9 cellular contexts compared by ENCODE assay signal in genomic region chr13:24746618-24747247, GRCh38. TPM values are rescaled to one million over a fixed set of nuclear protein-coding genes. Genes with fewer than 3 reads are reported as not detected.
DNase-seq lines count a peak whose midpoint lies in the region; ATAC-seq and TF ChIP-seq lines count a peak whose summit lies in the region.
"Had no signal": no experiment of that assay in that cellular context is flagged by ENCODE, and none has a peak within 500 bp of the region (broad histone marks: within the 10 kb centered on the region; RNA-seq: fewer than 3 reads in every experiment).

No MANE protein-coding gene starts in this region.

- intact Hi-C loops in Right ventricle myocardium inferior (cut with DNase I) = no loop called here
- intact Hi-C loops in left colon (cut with DNase I, micrococcal nuclease) = no loop called here

- H3K27ac ChIP-seq in cardiac muscle cell = no peak overlapping the region

- ATAC-seq in Right ventricle myocardium inferior = no peak
- ATAC-seq in activated naive CD8-positive, alpha-beta T cell treated with anti-CD3 and anti-CD28 coated beads, Interleukin-2, amount 10 ng/mL, durations not matched to agents 7 days and 5 days (ENCODE audit: low read depth) = no peak
- peak; percentile 30 for ATAC-seq in left colon
- ATAC-seq in HG02970 (IDR thresholded peaks at IDR 0.05; ENCODE audit: low FRiP score, unreplicated experiment) = no peak
- ATAC-seq in HG03469 (IDR thresholded peaks at IDR 0.05; ENCODE audit: unreplicated experiment) = no peak

- H3K4me3 Mint-ChIP-seq in activated naive CD8-positive, alpha-beta T cell treated with anti-CD3 and anti-CD28 coated beads, Interleukin-2, amount 10 ng/mL, durations not matched to agents 7 days and 5 days = peak overlapping the region; percentile 77
- H3K4me3 Mint-ChIP-seq in type B pancreatic cell = peak overlapping the region; percentile 88

- peak overlapping the region; percentile 34 for H3K4me3 ChIP-seq in cardiac muscle cell

- POLR2A ChIA-PET in activated naive CD8-positive, alpha-beta T cell treated with anti-CD3 and anti-CD28 coated beads, Interleukin-2, amount 10 ng/mL, durations not matched to agents 7 days and 5 days (lab: Charles Lee) = no interaction called here

- H3K4me1 Mint-ChIP-seq in activated naive CD8-positive, alpha-beta T cell treated with anti-CD3 and anti-CD28 coated beads, Interleukin-2, amount 10 ng/mL, durations not matched to agents 7 days and 5 days = peaks cover 11% of the 10 kb centered on the region
- H3K4me1 Mint-ChIP-seq in type B pancreatic cell (ENCODE audit: unreplicated experiment) = peaks cover 8% of the 10 kb centered on the region

- peak; percentile 37 for TF ChIP-seq CTCF in cardiac muscle cell (IDR thresholded peaks at IDR 0.05; ENCODE audit: low read depth, low read length)
- TF ChIP-seq CTCF in type B pancreatic cell (conservative IDR thresholded peaks at IDR 0.05) = peak; percentile 62

- H3K36me3 Mint-ChIP-seq in activated naive CD8-positive, alpha-beta T cell treated with anti-CD3 and anti-CD28 coated beads, Interleukin-2, amount 10 ng/mL, durations not matched to agents 7 days and 5 days = no peaks in the 10 kb centered on the region
- H3K36me3 Mint-ChIP-seq in type B pancreatic cell = no peaks in the 10 kb centered on the region

- no peaks in the 10 kb centered on the region for H3K36me3 ChIP-seq in cardiac muscle cell

- H3K9me3 ChIP-seq in cardiac muscle cell (ENCODE audit: low read depth) = no peaks in the 10 kb centered on the region

- H3K27me3 Mint-ChIP-seq in activated naive CD8-positive, alpha-beta T cell treated with anti-CD3 and anti-CD28 coated beads, Interleukin-2, amount 10 ng/mL, durations not matched to agents 7 days and 5 days = peaks cover 71% of the 10 kb centered on the region
- peaks cover 90% of the 10 kb centered on the region for H3K27me3 Mint-ChIP-seq in type B pancreatic cell

- no peak overlapping the region for H3K27ac Mint-ChIP-seq in activated naive CD8-positive, alpha-beta T cell treated with anti-CD3 and anti-CD28 coated beads, Interleukin-2, amount 10 ng/mL, durations not matched to agents 7 days and 5 days
- H3K27ac Mint-ChIP-seq in type B pancreatic cell = no peak overlapping the region

- no peaks in the 10 kb centered on the region for H3K4me1 ChIP-seq in cardiac muscle cell (ENCODE audit: low read depth)

- H3K9me3 Mint-ChIP-seq in activated naive CD8-positive, alpha-beta T cell treated with anti-CD3 and anti-CD28 coated beads, Interleukin-2, amount 10 ng/mL, durations not matched to agents 7 days and 5 days = no peaks in the 10 kb centered on the region
- no peaks in the 10 kb centered on the region for H3K9me3 Mint-ChIP-seq in type B pancreatic cell

- DNase-seq in cardiac muscle cell (ENCODE audit: low read depth in 1 of 2, low spot score in 1 of 2) (peak; percentile 38 to 57), Right ventricle myocardium inferior (ENCODE audit: missing footprints) (no peak), left colon (no peak), type B pancreatic cell (ENCODE audit: extremely low spot score, unreplicated experiment) (no peak), NCI-H524 treated with DMSO at 0.1 percent for 48 hours (lab: John Stamatoyannopoulos, UW) (no peak)
- peak; percentile 48 for DNase-seq in activated naive CD8-positive, alpha-beta T cell treated with anti-CD3 and anti-CD28 coated beads, Interleukin-2, amount 10 ng/mL, durations not matched to agents 7 days and 5 days

- H3K27me3 ChIP-seq in cardiac muscle cell = peaks cover 86% of the 10 kb centered on the region

RNA-seq across cellular contexts. Expression of gene RNF17, which starts 17.2 kb away (rescaled TPM):
- total RNA-seq in cardiac muscle cell (not detected in 2 replicates), Right ventricle myocardium inferior (not detected), left colon (under 1 TPM in 1 of 2 donors, not detected in 1; 0.18 TPM), type B pancreatic cell (ENCODE audit: low replicate concordance) (0.12 TPM in 1 of 2 replicates, not detected in the other)
- not detected in 2 replicates for polyA plus RNA-seq in cardiac muscle cell
- total RNA-seq in activated naive CD8-positive, alpha-beta T cell treated with anti-CD3 and anti-CD28 coated beads, Interleukin-2, amount 10 ng/mL, durations not matched to agents 7 days and 5 days = not detected
- total RNA-seq: mucosa of gallbladder had no signal

Comparison
In these comparisons a context has a peak if more than half of its experiments do, and no peak if none do; other contexts are left out.
1. DNase-seq: peak in cardiac muscle cell (2 of 2) and activated naive CD8-positive, alpha-beta T cell treated with anti-CD3 and anti-CD28 coated beads, Interleukin-2, amount 10 ng/mL, durations not matched to agents 7 days and 5 days (single experiment); none in Right ventricle myocardium inferior (single experiment), left colon (0 of 2), type B pancreatic cell (single experiment) and NCI-H524 treated with DMSO at 0.1 percent for 48 hours (single experiment).